In genomic region chr10:46299267-46299530, GRCh38 we compare ENCODE assay signal across 31 cellular contexts. TPM values are rescaled to one million over a fixed set of nuclear protein-coding genes. Genes with fewer than 3 reads are reported as not detected.
DNase-seq lines count a peak whose midpoint lies in the region; ATAC-seq and TF ChIP-seq lines count a peak whose summit lies in the region.
"Had no signal": no experiment of that assay in that cellular context is flagged by ENCODE, and none has a peak within 500 bp of the region (broad histone marks: within the 10 kb centered on the region; RNA-seq: fewer than 3 reads in every experiment).

No MANE protein-coding gene starts in this region.

- TF ChIP-seq POLR2A in suprapubic skin (IDR thresholded peaks at IDR 0.05), result no peak

- H2AFZ ChIP-seq in DND-41 (ENCODE audit: low read depth, low read length), result no peak overlapping the region
- H2AFZ ChIP-seq: GM23248, PC-9 had no signal

- H3K4me2 ChIP-seq in BLaER1 (peak overlapping the region; percentile 95), DND-41 (ENCODE audit: insufficient read depth, low read length) (no peak overlapping the region)
- H3K4me2 ChIP-seq: PC-9 had no signal

- H3K27ac Mint-ChIP-seq in T-helper 17 cell, result peak overlapping the region; percentile 81
- H3K27ac Mint-ChIP-seq: activated CD4-positive, alpha-beta T cell treated with anti-CD3 and anti-CD28 coated beads for 36 hours; endodermal cell had no signal

- TF ChIP-seq CTCF in DND-41 (IDR thresholded peaks at IDR 0.05; ENCODE audit: borderline replicate concordance, extremely low read depth, low read length, poor library complexity, severe bottlenecking), result no peak
- TF ChIP-seq CTCF in neutrophil (IDR thresholded peaks at IDR 0.05), result no peak
- no peak for TF ChIP-seq CTCF in suprapubic skin (IDR thresholded peaks at IDR 0.05)

- H4K20me1 ChIP-seq in BLaER1, result no peaks in the 10 kb centered on the region
- no peaks in the 10 kb centered on the region for H4K20me1 ChIP-seq in DND-41 (ENCODE audit: insufficient read depth, low read length)

- H3K36me3 ChIP-seq in BLaER1, result no peaks in the 10 kb centered on the region
- H3K36me3 ChIP-seq in DND-41 (ENCODE audit: insufficient read depth, low read length), result no peaks in the 10 kb centered on the region
- H3K36me3 ChIP-seq in neutrophil, result no peaks in the 10 kb centered on the region
- H3K36me3 ChIP-seq in suprapubic skin, result no peaks in the 10 kb centered on the region
- H3K36me3 ChIP-seq: sigmoid colon, upper lobe of left lung had no signal

- H3K79me2 ChIP-seq in DND-41 (ENCODE audit: insufficient read depth, low read length), result no peaks in the 10 kb centered on the region

- H3K4me3 Mint-ChIP-seq in T-helper 17 cell, result peak overlapping the region; percentile 50
- H3K4me3 Mint-ChIP-seq: activated CD4-positive, alpha-beta T cell treated with anti-CD3 and anti-CD28 coated beads for 36 hours; central memory CD8-positive, alpha-beta T cell; endodermal cell had no signal

- no peak for TF ChIP-seq EP300 in suprapubic skin (IDR thresholded peaks at IDR 0.05)

- WGBS in suprapubic skin, result 85% methylated on average over 6 of the region's 6 CpGs

- peaks cover 8% of the 10 kb centered on the region for H3K27me3 Mint-ChIP-seq in T-helper 17 cell
- H3K27me3 Mint-ChIP-seq: activated CD4-positive, alpha-beta T cell treated with anti-CD3 and anti-CD28 coated beads for 36 hours; central memory CD8-positive, alpha-beta T cell had no signal

- H3K4me1 Mint-ChIP-seq in T-helper 17 cell, result peaks cover 23% of the 10 kb centered on the region

- H3K27ac ChIP-seq in BLaER1, result peak overlapping the region; percentile 86
- H3K27ac ChIP-seq in DND-41 (ENCODE audit: low read length), result no peak overlapping the region
- H3K27ac ChIP-seq in neutrophil, result peak overlapping the region; percentile 94
- H3K27ac ChIP-seq in suprapubic skin, result no peak overlapping the region
- H3K27ac ChIP-seq: C4-2B, GM23248, PC-9, psoas muscle, sigmoid colon had no signal

- peak overlapping the region; percentile 67 for H3K9ac ChIP-seq in BLaER1
- no peak overlapping the region for H3K9ac ChIP-seq in DND-41 (ENCODE audit: low read depth, low read length)
- H3K9ac ChIP-seq: GM23248 had no signal

- DNase-seq in DND-41 (no peak), T-helper 17 cell (no peak), suprapubic skin (ENCODE audit: low spot score in 2 of 2) (no peak), DMS 273 (lab: John Stamatoyannopoulos, UW; ENCODE audit: unreplicated experiment) (no peak), NOMO-1 treated with DMSO at 0.1 percent for 48 hours (lab: John Stamatoyannopoulos, UW; ENCODE audit: unreplicated experiment) (no peak)
- DNase-seq: activated CD4-positive, alpha-beta T cell treated with anti-CD3 and anti-CD28 coated beads for 36 hours; activated effector memory CD4-positive, alpha-beta T cell treated with Interleukin-2 at 50 U/mL for 16 hours; Caco-2; dermis blood vessel endothelial cell; endodermal cell; GM23248; KG1; mesendoderm; MM.1S; NCI-H2029; NCI-H524 treated with DMSO at 0.1 percent for 48 hours; PC-9; psoas muscle; stimulated activated CD4-positive, alpha-beta T cell treated with anti-CD3 and anti-CD28 coated beads, Interleukin-4, amount 100 ng/mL, for 1 hour; upper lobe of left lung had no signal

- H3K9me3 ChIP-seq in BLaER1 (no peaks in the 10 kb centered on the region), DND-41 (ENCODE audit: insufficient read depth, low read length, severe bottlenecking) (no peaks in the 10 kb centered on the region), T-helper 17 cell (ENCODE audit: control insufficient read depth, low read length, poor library complexity, severe bottlenecking) (no peaks in the 10 kb centered on the region), neutrophil (no peaks in the 10 kb centered on the region), suprapubic skin (no peaks in the 10 kb centered on the region)
- H3K9me3 ChIP-seq: Caco-2, psoas muscle, sigmoid colon, upper lobe of left lung had no signal

- peaks cover 57% of the 10 kb centered on the region for H3K4me1 ChIP-seq in BLaER1
- peaks cover 9% of the 10 kb centered on the region for H3K4me1 ChIP-seq in DND-41 (ENCODE audit: insufficient read depth, low read length)
- H3K4me1 ChIP-seq in neutrophil (ENCODE audit: control insufficient read depth in 1 of 2, insufficient read depth in 1 of 2, low read depth in 1 of 2, low read length in 1 of 2), result peaks cover 81 to 83% of the 10 kb centered on the region in 2 experiments
- H3K4me1 ChIP-seq in suprapubic skin, result peaks cover 5% of the 10 kb centered on the region
- H3K4me1 ChIP-seq: Caco-2, psoas muscle, sigmoid colon had no signal

- H3K27me3 ChIP-seq in BLaER1 (no peaks in the 10 kb centered on the region), DND-41 (ENCODE audit: insufficient read depth, low read length, poor library complexity) (no peaks in the 10 kb centered on the region), neutrophil (no peaks in the 10 kb centered on the region), suprapubic skin (no peaks in the 10 kb centered on the region)
- H3K27me3 ChIP-seq: sigmoid colon, upper lobe of left lung had no signal

- ATAC-seq in DND-41 (ENCODE audit: insufficient read depth, low read depth) (peak; percentile 8; the same call in 1 of the 3 replicates), T-helper 17 cell (no peak), HG03097 (IDR thresholded peaks at IDR 0.05; ENCODE audit: low FRiP score, unreplicated experiment) (no peak)
- ATAC-seq: activated CD4-positive, alpha-beta T cell treated with anti-CD3 and anti-CD28 coated beads for 36 hours; esophagus mucosa had no signal

- H3K4me3 ChIP-seq in BLaER1, result peak overlapping the region; percentile 52
- H3K4me3 ChIP-seq in DND-41 (ENCODE audit: low read depth in 1 of 2, low read length in 2 of 2), result no peak overlapping the region
- H3K4me3 ChIP-seq in neutrophil (ENCODE audit: low read depth in 1 of 2, low read length in 1 of 2), result peak overlapping the region; percentile 31 to 53
- no peak overlapping the region for H3K4me3 ChIP-seq in suprapubic skin
- H3K4me3 ChIP-seq: GM23248, PC-9, psoas muscle, sigmoid colon, upper lobe of left lung had no signal

- peaks cover 4% of the 10 kb centered on the region for H3K36me3 Mint-ChIP-seq in T-helper 17 cell (ENCODE audit: low read depth)

RNA-seq across cellular contexts. Expression of gene ANTXRL, which starts 12.4 kb away (rescaled TPM):
- total RNA-seq in T-helper 17 cell (not detected), suprapubic skin (not detected)
- total RNA-seq: activated CD4-positive, alpha-beta T cell treated with anti-CD3 and anti-CD28 coated beads for 36 hours; activated CD8-positive, alpha-beta memory T cell treated with anti-CD3 and anti-CD28 coated beads for 36 hours; Caco-2; dermis blood vessel endothelial cell; endodermal cell; esophagus mucosa; fibroblast of villous mesenchyme; GM23248; left ventricle myocardium superior; psoas muscle; sigmoid colon; subcutaneous adipose tissue; upper lobe of left lung had no signal

Comparison
In these comparisons a context has a peak if more than half of its experiments do, and no peak if none do; other contexts are left out.
1. H3K27ac ChIP-seq: peak in BLaER1 (single experiment) and neutrophil (single experiment); none in DND-41 (single experiment) and suprapubic skin (single experiment).
2. H3K4me3 ChIP-seq: peak in BLaER1 (single experiment) and neutrophil (2 of 2); none in DND-41 (0 of 2) and suprapubic skin (single experiment).